8 cellular contexts compared by ENCODE assay signal in genomic region chrX:73943572-73943899, GRCh38.
DNase-seq lines count a peak whose midpoint lies in the region; ATAC-seq and TF ChIP-seq lines count a peak whose summit lies in the region.

No MANE protein-coding gene starts in this region.

- no peaks in the 10 kb centered on the region for H3K9me3 ChIP-seq in RWPE2 (ENCODE audit: severe bottlenecking)

- DNase-seq in GM12865 (ENCODE audit: low read depth) (peak; percentile 0), RWPE2 (ENCODE audit: low spot score) (no peak), fibroblast of mammary gland (ENCODE audit: low read depth) (peak; percentile 16), NK-92 (lab: John Stamatoyannopoulos, UW; ENCODE audit: unreplicated experiment) (no peak)
- DNase-seq in activated CD4-positive, alpha-beta T cell treated with anti-CD3 and anti-CD28 coated beads for 48 hours: no peak

- H3K27me3 ChIP-seq in RWPE2 (ENCODE audit: insufficient read depth, poor library complexity, severe bottlenecking) (no peaks in the 10 kb centered on the region), rectal smooth muscle tissue (ENCODE audit: control insufficient read depth, insufficient read depth, low read length) (no peaks in the 10 kb centered on the region)

- H3K4me3 ChIP-seq in GM12865 (ENCODE audit: low read depth, low read length) (peak overlapping the region; percentile 82), RWPE2 (ENCODE audit: severe bottlenecking) (peak overlapping the region; percentile 69), fibroblast of mammary gland (ENCODE audit: control insufficient read depth, low read depth, low read length) (peak overlapping the region; percentile 99), rectal smooth muscle tissue (ENCODE audit: low read length) (peak overlapping the region; percentile 97)

- H3K36me3 ChIP-seq in RWPE2 (ENCODE audit: low read depth) (peaks cover 10% of the 10 kb centered on the region), rectal smooth muscle tissue (ENCODE audit: control insufficient read depth, insufficient read depth, low read length) (peaks cover 2% of the 10 kb centered on the region)

- no peak for ATAC-seq in RWPE2 (ENCODE audit: low read depth)
- no peak for ATAC-seq in GM19324 (IDR thresholded peaks at IDR 0.05; ENCODE audit: low FRiP score, unreplicated experiment)
- no peak for ATAC-seq in HG03460 (IDR thresholded peaks at IDR 0.05; ENCODE audit: unreplicated experiment)

- H3K27ac ChIP-seq in RWPE2 (ENCODE audit: poor library complexity, severe bottlenecking) (peak overlapping the region; percentile 52), rectal smooth muscle tissue (ENCODE audit: low read depth, low read length) (peak overlapping the region; percentile 86)

- no peaks in the 10 kb centered on the region for H3K4me1 ChIP-seq in RWPE2 (ENCODE audit: insufficient read depth, poor library complexity, severe bottlenecking)
- H3K4me1 ChIP-seq in rectal smooth muscle tissue (ENCODE audit: control insufficient read depth, insufficient read depth, low read length): no peaks in the 10 kb centered on the region

- TF ChIP-seq CTCF in GM12865 (IDR thresholded peaks at IDR 0.05; ENCODE audit: insufficient read depth, low read depth, low read length, missing control alignments) (no peak), RWPE2 (IDR thresholded peaks at IDR 0.05; ENCODE audit: poor library complexity, severe bottlenecking) (no peak), fibroblast of mammary gland (conservative IDR thresholded peaks at IDR 0.05; ENCODE audit: control insufficient read depth, insufficient read depth, low read depth, low read length) (no peak)

- H3K9ac ChIP-seq in rectal smooth muscle tissue (ENCODE audit: low read length): no peak overlapping the region

Comparison
In these comparisons a context has a peak if more than half of its experiments do, and no peak if none do; other contexts are left out.
1. DNase-seq: peak in GM12865 (single experiment) and fibroblast of mammary gland (single experiment); none in RWPE2 (single experiment), activated CD4-positive, alpha-beta T cell treated with anti-CD3 and anti-CD28 coated beads for 48 hours (single experiment) and NK-92 (single experiment).
2. Peak in every context shown above with its lines, with median percentiles within 50 percentile points of each other: H3K4me3 ChIP-seq.